In genomic region chr1:9128161-9128519, GRCh38 we compare ENCODE assay signal across 8 cellular contexts. TPM values are rescaled to one million over a fixed set of nuclear protein-coding genes. Genes with fewer than 3 reads are reported as not detected.
DNase-seq lines count a peak whose midpoint lies in the region; ATAC-seq and TF ChIP-seq lines count a peak whose summit lies in the region.

No MANE protein-coding gene starts in this region.

- TF ChIP-seq CTCF in CD8-positive, alpha-beta T cell (IDR thresholded peaks at IDR 0.05): no peak
- no peak for TF ChIP-seq CTCF in coronary artery (IDR thresholded peaks at IDR 0.05)

- H3K27me3 Mint-ChIP-seq in CD8-positive, alpha-beta T cell (ENCODE audit: low read depth): no peaks in the 10 kb centered on the region

- no peaks in the 10 kb centered on the region for H3K9me3 Mint-ChIP-seq in CD8-positive, alpha-beta T cell

- no peaks in the 10 kb centered on the region for H3K27me3 ChIP-seq in CD8-positive, alpha-beta T cell (ENCODE audit: insufficient read depth, low read length)
- H3K27me3 ChIP-seq in HUES6 (ENCODE audit: control insufficient read depth, insufficient read depth, low read length) (peaks cover 14% of the 10 kb centered on the region), muscle layer of colon (ENCODE audit: control insufficient read depth in 1 of 2, insufficient read depth in 2 of 2, low read length in 2 of 2) (no peaks in the 10 kb centered on the region)

- peaks cover 35% of the 10 kb centered on the region for H3K4me1 Mint-ChIP-seq in CD8-positive, alpha-beta T cell (ENCODE audit: low read depth)

- peak overlapping the region; percentile 68 for H3K4me3 ChIP-seq in CD8-positive, alpha-beta T cell (ENCODE audit: low read depth, low read length)
- peak overlapping the region; percentile 80 for H3K4me3 ChIP-seq in HUES6 (ENCODE audit: low read depth, low read length)
- peak overlapping the region; percentile 92 for H3K4me3 ChIP-seq in coronary artery
- H3K4me3 ChIP-seq in muscle layer of colon (ENCODE audit: low read depth in 1 of 2, low read length in 2 of 2): peak overlapping the region; percentile 55 to 62

- peaks cover 2% of the 10 kb centered on the region for H3K36me3 Mint-ChIP-seq in CD8-positive, alpha-beta T cell

- peaks cover 33% of the 10 kb centered on the region for H3K4me1 ChIP-seq in CD8-positive, alpha-beta T cell (ENCODE audit: insufficient read depth, low read length)
- peaks cover 11% of the 10 kb centered on the region for H3K4me1 ChIP-seq in HUES6 (ENCODE audit: control insufficient read depth, insufficient read depth, low read length)
- H3K4me1 ChIP-seq in muscle layer of colon (ENCODE audit: insufficient read depth, low read length): peaks cover 12% of the 10 kb centered on the region

- POLR2A ChIA-PET in CD8-positive, alpha-beta T cell (lab: Charles Lee): no interaction called here

- no peak for ATAC-seq in CD8-positive, alpha-beta T cell
- ATAC-seq in GM21447 (IDR thresholded peaks at IDR 0.05; ENCODE audit: unreplicated experiment): no peak

- H3K27ac Mint-ChIP-seq in CD8-positive, alpha-beta T cell: peak overlapping the region; percentile 45

- no peaks in the 10 kb centered on the region for H3K36me3 ChIP-seq in CD8-positive, alpha-beta T cell (ENCODE audit: insufficient read depth, low read length)
- H3K36me3 ChIP-seq in HUES6 (ENCODE audit: control insufficient read depth, insufficient read depth, low read length) (no peaks in the 10 kb centered on the region), muscle layer of colon (ENCODE audit: insufficient read depth, low read length) (no peaks in the 10 kb centered on the region)

- H3K9ac ChIP-seq in HUES6 (ENCODE audit: low read length) (no peak overlapping the region), muscle layer of colon (ENCODE audit: low read length) (peak overlapping the region; percentile 19)

- H3K27ac ChIP-seq in CD8-positive, alpha-beta T cell (ENCODE audit: low read depth, low read length): peak overlapping the region; percentile 37
- H3K27ac ChIP-seq in HUES6 (ENCODE audit: low read depth, low read length): no peak overlapping the region
- H3K27ac ChIP-seq in coronary artery: peak overlapping the region; percentile 73 to 99
- peak overlapping the region; percentile 56 for H3K27ac ChIP-seq in muscle layer of colon (ENCODE audit: low read depth, low read length)

- CTCF ChIA-PET in CD8-positive, alpha-beta T cell (lab: Charles Lee): no interaction called here

- intact Hi-C loops in CD8-positive, alpha-beta T cell (cut with DNase I, micrococcal nuclease): loop anchor here (2.0 to 5.0 kb wide), 7 partner anchors 107 to 1084 kb away; partner anchors contain the start of genes CTNNBIP1 (in 1 of the 2), ENO1 (in 1 of the 2), H6PD (in 1 of the 2) and KIF1B (in 1 of the 2)
- intact Hi-C loops in head of caudate nucleus (cut with DNase I): no loop called here

- peak overlapping the region; percentile 90 for H3K4me3 Mint-ChIP-seq in CD8-positive, alpha-beta T cell

- H3K9me3 ChIP-seq in CD8-positive, alpha-beta T cell (ENCODE audit: low read length): no peaks in the 10 kb centered on the region
- H3K9me3 ChIP-seq in HUES6 (ENCODE audit: control insufficient read depth, insufficient read depth, low read depth, low read length): no peaks in the 10 kb centered on the region
- H3K9me3 ChIP-seq in muscle layer of colon (ENCODE audit: low read length): no peaks in the 10 kb centered on the region

- no peak for DNase-seq in CD8-positive, alpha-beta T cell
- DNase-seq in coronary artery (ENCODE audit: low spot score) (peak; percentile 78), NOMO-1 (lab: John Stamatoyannopoulos, UW; ENCODE audit: unreplicated experiment in 2 of 2) (no peak), head of caudate nucleus (no peak), A172 (ENCODE audit: low spot score) (no peak)

RNA-seq across cellular contexts. Expression of gene GPR157, which starts 0.8 kb away (rescaled TPM):
- total RNA-seq in CD8-positive, alpha-beta T cell: 1 to 10 TPM; 1.9 to 2.9 TPM
- total RNA-seq in A172 (2014; rRNA removed; shearing (Covaris generic)): 2.3 and 4.2 TPM in 2 replicates

RNA-seq across cellular contexts. Expression of gene SLC2A5, which starts 58.7 kb away (rescaled TPM):
- not detected for total RNA-seq in CD8-positive, alpha-beta T cell
- total RNA-seq in A172 (2014; rRNA removed; shearing (Covaris generic)): not detected in 2 replicates
